In genomic region chr6:29626948-29627761, GRCh38 we compare ENCODE assay signal across 9 cellular contexts. TPM values are rescaled to one million over a fixed set of nuclear protein-coding genes. Genes with fewer than 3 reads are reported as not detected.
DNase-seq lines count a peak whose midpoint lies in the region; ATAC-seq, FAIRE-seq and TF ChIP-seq lines count a peak whose summit lies in the region.
"Had no signal": no experiment of that assay in that cellular context is flagged by ENCODE, and none has a peak within 500 bp of the region (broad histone marks: within the 10 kb centered on the region; RNA-seq: fewer than 3 reads in every experiment).

No MANE protein-coding gene starts in this region.

- H3K9ac ChIP-seq in colonic mucosa (ENCODE audit: low read depth in 2 of 2, low read length in 2 of 2), result peak overlapping the region in 1 of 2 donors; percentile 67

- H3K27me3 ChIP-seq in colonic mucosa (no peaks in the 10 kb centered on the region), upper lobe of left lung (no peaks in the 10 kb centered on the region)

- TF ChIP-seq CTCF in colonic mucosa (IDR thresholded peaks at IDR 0.05) (no peak), upper lobe of left lung (IDR thresholded peaks at IDR 0.05) (no peak)

- peak overlapping the region; percentile 43 for H3K4me3 ChIP-seq in colonic mucosa
- H3K4me3 ChIP-seq in upper lobe of left lung, result peak overlapping the region; percentile 49 to 66 (median 62)

- peaks cover 40% of the 10 kb centered on the region for H3K4me1 Mint-ChIP-seq in activated T-cell treated with anti-CD3 and anti-CD28 coated beads, Interleukin-2, amount 50 U/mL, for 72 hours (ENCODE audit: low read depth)

- peak overlapping the region; percentile 65 to 93 for H3K4me3 Mint-ChIP-seq in activated T-cell treated with anti-CD3 and anti-CD28 coated beads, Interleukin-2, amount 50 U/mL, for 72 hours

- H3K27me3 Mint-ChIP-seq in activated T-cell treated with anti-CD3 and anti-CD28 coated beads, Interleukin-2, amount 50 U/mL, for 72 hours (ENCODE audit: low read depth), result peaks cover 23% of the 10 kb centered on the region

- FAIRE-seq in GM19239 (lab: Jason Lieb, UNC), result no peak

- DNase-seq in activated T-cell treated with anti-CD3 and anti-CD28 coated beads, Interleukin-2, amount 50 U/mL, for 72 hours, result no peak
- DNase-seq in activated T-cell treated with anti-CD3 and anti-CD28 coated beads, Interleukin-2, amount 50 U/mL, for 1 hour, result no peak
- DNase-seq in colonic mucosa (no peak), mesenteric fat pad (ENCODE audit: low spot score) (peak; percentile 78), upper lobe of left lung (peak in 1 of 2 donors; percentile 83), GM19239 (ENCODE audit: insufficient read length, low spot score) (no peak), NCI-H187 treated with DMSO at 0.1 percent for 48 hours (lab: John Stamatoyannopoulos, UW) (no peak), SIG-M5 treated with dmso at 0.1 percent for 504 hours (lab: John Stamatoyannopoulos, UW; ENCODE audit: unreplicated experiment) (no peak)

- TF ChIP-seq POLR2A in upper lobe of left lung (IDR thresholded peaks at IDR 0.05), result no peak

- H3K9me3 ChIP-seq in colonic mucosa (no peaks in the 10 kb centered on the region), upper lobe of left lung (no peaks in the 10 kb centered on the region)

- H3K36me3 Mint-ChIP-seq in activated T-cell treated with anti-CD3 and anti-CD28 coated beads, Interleukin-2, amount 50 U/mL, for 72 hours (ENCODE audit: insufficient read depth in 2 of 2), result peaks cover 3 to 5% of the 10 kb centered on the region in 2 donors

- peaks cover 6% of the 10 kb centered on the region for H3K4me1 ChIP-seq in colonic mucosa
- H3K4me1 ChIP-seq in upper lobe of left lung, result peaks cover 22 to 36% (median 29%) of the 10 kb centered on the region in 4 donors

- H3K36me3 ChIP-seq in colonic mucosa, result no peaks in the 10 kb centered on the region
- peaks cover 0 to 14% (median 2%) of the 10 kb centered on the region in 4 donors for H3K36me3 ChIP-seq in upper lobe of left lung

- intact Hi-C loops in colonic mucosa (cut with DNase I), result no loop called here

- ATAC-seq in activated T-cell treated with anti-CD3 and anti-CD28 coated beads, Interleukin-2, amount 50 U/mL, for 72 hours (replicated peaks in 1 of 2), result no peak
- no peak for ATAC-seq in upper lobe of left lung (ENCODE audit: low FRiP score in 2 of 2)

- H3K9me3 Mint-ChIP-seq in activated T-cell treated with anti-CD3 and anti-CD28 coated beads, Interleukin-2, amount 50 U/mL, for 72 hours, result no peaks in the 10 kb centered on the region

- TF ChIP-seq EP300 in upper lobe of left lung (IDR thresholded peaks at IDR 0.05), result no peak

- peak overlapping the region; percentile 16 for H3K27ac Mint-ChIP-seq in activated T-cell treated with anti-CD3 and anti-CD28 coated beads, Interleukin-2, amount 50 U/mL, for 72 hours

- no peak overlapping the region for H3K27ac ChIP-seq in colonic mucosa
- H3K27ac ChIP-seq in upper lobe of left lung, result peak overlapping the region in 3 of 4 donors; percentile 72 to 79 (median 73)

- WGBS in upper lobe of left lung, 2 donors, result 31 to 62% methylated on average over 6 to 30 of the region's 31 CpGs

RNA-seq across cellular contexts. Expression of gene GABBR1, which starts 5.8 kb away (rescaled TPM):
- total RNA-seq in activated T-cell treated with anti-CD3 and anti-CD28 coated beads, Interleukin-2, amount 50 U/mL, for 72 hours, result 10 to 100 TPM; 21.7 to 26.6 TPM
- total RNA-seq in colonic mucosa (10 to 100 TPM; 15.5 to 18.6 TPM), mesenteric fat pad (33.5 TPM), upper lobe of left lung (100 to 1,000 TPM in 1 of 6 donors, 10 to 100 TPM in 5; 13.2 to 171 (median 34.8) TPM)

RNA-seq across cellular contexts. Expression of gene MOG, which starts 29.7 kb away (rescaled TPM):
- not detected for total RNA-seq in activated T-cell treated with anti-CD3 and anti-CD28 coated beads, Interleukin-2, amount 50 U/mL, for 72 hours
- total RNA-seq in colonic mucosa (not detected), mesenteric fat pad (not detected), upper lobe of left lung (not detected)
- total RNA-seq: lung microvascular endothelial cell had no signal

RNA-seq across cellular contexts. Expression of gene OR2H2, which starts 42.2 kb away (rescaled TPM):
- total RNA-seq in activated T-cell treated with anti-CD3 and anti-CD28 coated beads, Interleukin-2, amount 50 U/mL, for 72 hours, result not detected
- total RNA-seq in colonic mucosa, result not detected
- not detected for total RNA-seq in mesenteric fat pad
- not detected for total RNA-seq in upper lobe of left lung
- total RNA-seq: lung microvascular endothelial cell had no signal

RNA-seq across cellular contexts. Expression of gene ZFP57, which starts 53.8 kb away (rescaled TPM):
- 1 to 10 TPM in 1 of 2 donors, not detected in 1; 6.3 TPM for total RNA-seq in activated T-cell treated with anti-CD3 and anti-CD28 coated beads, Interleukin-2, amount 50 U/mL, for 72 hours
- total RNA-seq in colonic mucosa (not detected), mesenteric fat pad (not detected), upper lobe of left lung (1 to 10 TPM in 1 of 6 donors, under 1 TPM in 1, not detected in 4; 0.30 to 2.1 TPM)
